ENCODE assay signal across 33 cellular contexts in the genomic region with DNA sequence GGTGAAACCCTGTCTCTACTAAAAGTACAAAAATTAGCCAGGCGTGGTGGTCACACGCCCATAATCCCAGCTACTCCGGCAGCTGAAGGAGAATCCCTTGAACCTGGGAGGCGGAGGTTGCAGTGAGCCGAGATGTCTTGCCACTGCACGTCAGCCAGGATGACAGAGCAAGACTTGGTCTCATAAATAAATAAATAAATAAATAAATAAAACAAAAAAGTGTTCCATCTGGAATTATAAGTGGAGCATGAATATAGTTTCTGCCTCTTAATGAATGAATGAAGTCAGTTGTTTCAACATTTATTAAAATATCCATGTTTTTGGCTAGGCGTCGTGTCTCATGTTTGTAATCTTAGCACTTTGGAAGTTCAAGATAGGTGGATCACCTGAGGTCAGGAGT.
"Had no signal": no experiment of that assay in that cellular context is flagged by ENCODE, and none has a peak within 500 bp of the region (broad histone marks: within the 10 kb centered on the region; RNA-seq: fewer than 3 reads in every experiment).

No MANE protein-coding gene starts in this region.

- H3K9me3 ChIP-seq: MG63 had no signal

- H3K9ac ChIP-seq: KMS-11 had no signal

- H3K36me3 ChIP-seq: MG63 had no signal

- DNase-seq: Karpas-422, Kasumi-1, MG63, MM.1S, MV-4-11, NCI-H1048, NCI-H1092, NCI-H1092 treated with DMSO at 0.1 percent for 48 hours, NCI-H1105, NCI-H1105 treated with DMSO at 0.1 percent for 48 hours, NCI-H1417, NCI-H1417 treated with DMSO at 0.1 percent for 48 hours, NCI-H1436, NCI-H1436 treated with DMSO at 0.1 percent for 48 hours, NCI-H146, NCI-H1694, NCI-H1694 treated with DMSO at 0.1 percent for 48 hours, NCI-H187, NCI-H187 treated with DMSO at 0.1 percent for 48 hours, NCI-H1930, NCI-H2029, NCI-H2029 treated with DMSO at 0.1 percent for 48 hours, NCI-H2081, NCI-H2081 treated with DMSO at 0.1 percent for 48 hours, NCI-H2107, NCI-H2171, NCI-H2171 treated with DMSO at 0.1 percent for 48 hours, NCI-H2227 treated with DMSO at 0.1 percent for 48 hours, NCI-H345, NCI-H446, NCI-H446 treated with DMSO at 0.1 percent for 48 hours, NCI-H510A treated with DMSO at 0.1 percent for 48 hours had no signal

- H3K4me2 ChIP-seq: KMS-11 had no signal

- H3K27ac ChIP-seq: KMS-11 had no signal

- H3K27me3 ChIP-seq: MG63 had no signal

- H3K4me3 ChIP-seq: MG63 had no signal
